Comparison of ENCODE assay signal across 15 cellular contexts in the genomic region with DNA sequence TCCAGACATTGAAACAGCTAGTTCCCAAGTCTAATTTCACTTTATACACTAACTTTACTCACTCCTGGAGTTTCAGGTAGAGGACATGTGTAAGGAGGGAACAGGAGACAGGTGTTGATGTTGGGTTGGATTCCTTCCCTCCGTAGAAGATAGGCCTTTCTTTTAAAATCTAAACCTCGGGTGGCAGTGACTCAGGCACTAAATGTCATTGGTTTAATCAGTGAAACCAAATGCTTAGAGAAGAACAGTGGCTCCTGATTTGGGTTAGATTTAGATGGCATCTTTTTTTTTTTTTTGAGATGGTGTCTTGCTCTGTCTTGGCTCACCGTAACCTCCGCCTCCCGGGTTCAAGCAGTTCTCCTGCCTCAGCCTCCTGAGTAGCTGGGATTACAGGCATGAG. TPM values are rescaled to one million over a fixed set of nuclear protein-coding genes. Genes with fewer than 3 reads are reported as not detected.
DNase-seq lines count a peak whose midpoint lies in the region; ATAC-seq lines count a peak whose summit lies in the region.
"Had no signal": no experiment of that assay in that cellular context is flagged by ENCODE, and none has a peak within 500 bp of the region (broad histone marks: within the 10 kb centered on the region; RNA-seq: fewer than 3 reads in every experiment).

No MANE protein-coding gene starts in this region.

- H3K23ac ChIP-seq in mesendoderm (ENCODE audit: low read length), result no peak overlapping the region

- no peak overlapping the region for H3K56ac ChIP-seq in mesendoderm (ENCODE audit: low read length)

- peak overlapping the region; percentile 77 to 94 for H3K4me3 Mint-ChIP-seq in activated T-cell treated with anti-CD3 and anti-CD28 coated beads, Interleukin-2, amount 50 U/mL, for 72 hours
- H3K4me3 Mint-ChIP-seq in stimulated activated naive CD8-positive, alpha-beta T cell treated with anti-CD3 and anti-CD28 coated beads, Interleukin-15, amount 100 ng/mL, for 72 hours, result peak overlapping the region; percentile 73 to 81
- H3K4me3 Mint-ChIP-seq: nephron had no signal

- H3K4me2 ChIP-seq in mesendoderm (ENCODE audit: low read length), result no peak overlapping the region

- no peak overlapping the region for H3K9ac ChIP-seq in mesendoderm (ENCODE audit: low read length)

- no CpG with 5 or more reads among the region's 5 CpGs for WGBS in mesendoderm (ENCODE audit: extremely low coverage, insufficient coverage, low lambda C conversion rate)

- H3K36me3 Mint-ChIP-seq in activated T-cell treated with anti-CD3 and anti-CD28 coated beads, Interleukin-2, amount 50 U/mL, for 72 hours (ENCODE audit: insufficient read depth in 2 of 2), result peaks cover 6 to 32% of the 10 kb centered on the region in 2 donors
- peaks cover 8 to 46% of the 10 kb centered on the region in 2 donors for H3K36me3 Mint-ChIP-seq in activated naive CD4-positive, alpha-beta T cell treated with anti-CD3 and anti-CD28 coated beads, Interleukin-2, amount 50 U/mL, for 72 hours

- H2AK5ac ChIP-seq in mesendoderm (ENCODE audit: low read length), result no peak overlapping the region

- ATAC-seq in activated T-cell treated with anti-CD3 and anti-CD28 coated beads, Interleukin-2, amount 50 U/mL, for 72 hours (replicated peaks in 1 of 2), result peak; percentile 61 to 70
- peak; percentile 50 to 63 for ATAC-seq in activated naive CD4-positive, alpha-beta T cell treated with anti-CD3 and anti-CD28 coated beads, Interleukin-2, amount 50 U/mL, for 72 hours
- peak; percentile 57 for ATAC-seq in stimulated activated naive CD8-positive, alpha-beta T cell treated with anti-CD3 and anti-CD28 coated beads, Interleukin-15, amount 100 ng/mL, for 72 hours
- no peak for ATAC-seq in HG03095 (IDR thresholded peaks at IDR 0.05; ENCODE audit: unreplicated experiment)
- ATAC-seq: body of pancreas, left lung had no signal

- no peaks in the 10 kb centered on the region for H3K27me3 Mint-ChIP-seq in activated T-cell treated with anti-CD3 and anti-CD28 coated beads, Interleukin-2, amount 50 U/mL, for 72 hours (ENCODE audit: low read depth)
- no peaks in the 10 kb centered on the region for H3K27me3 Mint-ChIP-seq in stimulated activated naive CD8-positive, alpha-beta T cell treated with anti-CD3 and anti-CD28 coated beads, Interleukin-15, amount 100 ng/mL, for 72 hours

- no peak overlapping the region for H2BK120ac ChIP-seq in mesendoderm (ENCODE audit: low read depth, low read length)

- H4K8ac ChIP-seq in mesendoderm (ENCODE audit: low read depth, low read length), result peak overlapping the region; percentile 39

- H3K27me3 ChIP-seq in mesendoderm (ENCODE audit: insufficient read depth, low read length, poor library complexity), result no peaks in the 10 kb centered on the region
- H3K27me3 ChIP-seq: body of pancreas, left lung, SJSA1 had no signal

- no peak overlapping the region for H3K27ac ChIP-seq in mesendoderm (ENCODE audit: low read depth, low read length)
- H3K27ac ChIP-seq: body of pancreas, SJSA1 had no signal

- DNase-seq in activated T-cell treated with anti-CD3 and anti-CD28 coated beads, Interleukin-2, amount 50 U/mL, for 72 hours, result no peak
- DNase-seq in activated T-cell treated with anti-CD3 and anti-CD28 coated beads for 4 hours, result no peak
- no peak for DNase-seq in activated naive CD4-positive, alpha-beta T cell treated with anti-CD3 and anti-CD28 coated beads, Interleukin-2, amount 50 U/mL, for 72 hours (ENCODE audit: low spot score in 2 of 2)
- no peak for DNase-seq in mesendoderm
- no peak for DNase-seq in stimulated activated naive CD8-positive, alpha-beta T cell treated with anti-CD3 and anti-CD28 coated beads, Interleukin-15, amount 100 ng/mL, for 72 hours
- DNase-seq in SHP77 (lab: John Stamatoyannopoulos, UW), result no peak
- DNase-seq in UCSD-AML1 (lab: John Stamatoyannopoulos, UW; ENCODE audit: unreplicated experiment), result no peak
- DNase-seq: body of pancreas; left lung; NCI-H1694 treated with DMSO at 0.1 percent for 48 hours; NCI-H510A; stimulated activated CD8-positive, alpha-beta memory T cell treated with anti-CD3 and anti-CD28 coated beads, Interleukin-4, amount 100 ng/mL, for 48 hours had no signal

- no peak overlapping the region for H4K5ac ChIP-seq in mesendoderm (ENCODE audit: low read length)

- H3K9me3 Mint-ChIP-seq in activated T-cell treated with anti-CD3 and anti-CD28 coated beads, Interleukin-2, amount 50 U/mL, for 72 hours, result no peaks in the 10 kb centered on the region
- H3K9me3 Mint-ChIP-seq in activated naive CD4-positive, alpha-beta T cell treated with anti-CD3 and anti-CD28 coated beads, Interleukin-2, amount 50 U/mL, for 72 hours, result no peaks in the 10 kb centered on the region
- no peaks in the 10 kb centered on the region for H3K9me3 Mint-ChIP-seq in stimulated activated naive CD8-positive, alpha-beta T cell treated with anti-CD3 and anti-CD28 coated beads, Interleukin-15, amount 100 ng/mL, for 72 hours
- H3K9me3 Mint-ChIP-seq: nephron had no signal

- H3K4ac ChIP-seq in mesendoderm (ENCODE audit: low read depth, low read length), result no peak overlapping the region

- H3K4me3 ChIP-seq in mesendoderm (ENCODE audit: low read length), result no peak overlapping the region
- H3K4me3 ChIP-seq: body of pancreas, left lung, SJSA1 had no signal

- H3K79me1 ChIP-seq in mesendoderm (ENCODE audit: low read length), result peaks cover 20% of the 10 kb centered on the region

- peaks cover 71% of the 10 kb centered on the region for H3K79me2 ChIP-seq in mesendoderm (ENCODE audit: control insufficient read depth, insufficient read depth, low read length)

- H3K18ac ChIP-seq in mesendoderm (ENCODE audit: low read length), result no peak overlapping the region

- H3K27ac Mint-ChIP-seq in activated T-cell treated with anti-CD3 and anti-CD28 coated beads, Interleukin-2, amount 50 U/mL, for 72 hours, result peak overlapping the region; percentile 97
- H3K27ac Mint-ChIP-seq in activated naive CD4-positive, alpha-beta T cell treated with anti-CD3 and anti-CD28 coated beads, Interleukin-2, amount 50 U/mL, for 72 hours, result peak overlapping the region; percentile 40 to 88
- H3K27ac Mint-ChIP-seq in stimulated activated naive CD8-positive, alpha-beta T cell treated with anti-CD3 and anti-CD28 coated beads, Interleukin-15, amount 100 ng/mL, for 72 hours, result peak overlapping the region; percentile 92
- H3K27ac Mint-ChIP-seq: nephron had no signal

- no peaks in the 10 kb centered on the region for H3K4me1 ChIP-seq in mesendoderm (ENCODE audit: control insufficient read depth, low read depth, low read length)

- peaks cover 94% of the 10 kb centered on the region for H3K4me1 Mint-ChIP-seq in activated T-cell treated with anti-CD3 and anti-CD28 coated beads, Interleukin-2, amount 50 U/mL, for 72 hours (ENCODE audit: low read depth)
- H3K4me1 Mint-ChIP-seq in stimulated activated naive CD8-positive, alpha-beta T cell treated with anti-CD3 and anti-CD28 coated beads, Interleukin-15, amount 100 ng/mL, for 72 hours, result peaks cover 84% of the 10 kb centered on the region

- no peak overlapping the region for H2BK5ac ChIP-seq in mesendoderm (ENCODE audit: low read length)

- peaks cover 3% of the 10 kb centered on the region for H3K36me3 ChIP-seq in mesendoderm (ENCODE audit: control insufficient read depth, insufficient read depth, low read length)

- H2BK15ac ChIP-seq in mesendoderm (replicated peaks; ENCODE audit: low read depth), result no peak overlapping the region

RNA-seq across cellular contexts. Expression of a gene that starts 7.2 kb away (rescaled TPM):
- 100 to 1,000 TPM; 401 to 411 TPM for total RNA-seq in activated T-cell treated with anti-CD3 and anti-CD28 coated beads, Interleukin-2, amount 50 U/mL, for 72 hours
- 100 to 1,000 TPM; 578 to 634 TPM for total RNA-seq in activated naive CD4-positive, alpha-beta T cell treated with anti-CD3 and anti-CD28 coated beads, Interleukin-2, amount 50 U/mL, for 72 hours
- 257 TPM for polyA plus RNA-seq in mesendoderm (2013, experiment 1 of 2)
- polyA plus RNA-seq in mesendoderm (2013, experiment 2 of 2), result 262 TPM

RNA-seq across cellular contexts. Expression of a gene that starts 49.3 kb away (rescaled TPM):
- total RNA-seq in activated T-cell treated with anti-CD3 and anti-CD28 coated beads, Interleukin-2, amount 50 U/mL, for 72 hours, result 10 to 100 TPM; 52.6 to 53.2 TPM
- 10 to 100 TPM; 81.8 to 84.1 TPM for total RNA-seq in activated naive CD4-positive, alpha-beta T cell treated with anti-CD3 and anti-CD28 coated beads, Interleukin-2, amount 50 U/mL, for 72 hours
- polyA plus RNA-seq in mesendoderm (2013, experiment 1 of 2), result 153 TPM
- 151 TPM for polyA plus RNA-seq in mesendoderm (2013, experiment 2 of 2)
